In genomic region chr3:99549918-99550603, GRCh38 we compare ENCODE assay signal across 15 cellular contexts.
DNase-seq lines count a peak whose midpoint lies in the region; ATAC-seq, FAIRE-seq and TF ChIP-seq lines count a peak whose summit lies in the region.
"Had no signal": no experiment of that assay in that cellular context is flagged by ENCODE, and none has a peak within 500 bp of the region (broad histone marks: within the 10 kb centered on the region; RNA-seq: fewer than 3 reads in every experiment).

No MANE protein-coding gene starts in this region.

- no peak overlapping the region for H3K27ac Mint-ChIP-seq in astrocyte (ENCODE audit: unreplicated experiment)
- H3K27ac Mint-ChIP-seq: activated CD8-positive, alpha-beta memory T cell treated with anti-CD3 and anti-CD28 coated beads, Interleukin-2, amount 10 ng/mL, durations not matched to agents 7 days and 5 days had no signal

- no peaks in the 10 kb centered on the region for H3K36me3 Mint-ChIP-seq in astrocyte (ENCODE audit: low read depth, unreplicated experiment)
- H3K36me3 Mint-ChIP-seq: activated CD8-positive, alpha-beta memory T cell treated with anti-CD3 and anti-CD28 coated beads, Interleukin-2, amount 10 ng/mL, durations not matched to agents 7 days and 5 days had no signal

- H3K27me3 ChIP-seq in astrocyte (ENCODE audit: insufficient read depth, low read length) (no peaks in the 10 kb centered on the region), thyroid gland (no peaks in the 10 kb centered on the region)

- TF ChIP-seq CTCF in astrocyte (IDR thresholded peaks at IDR 0.05; ENCODE audit: insufficient read depth, low read depth, low read length): no peak
- no peak for TF ChIP-seq CTCF in fibroblast of pulmonary artery (IDR thresholded peaks at IDR 0.05; ENCODE audit: low read length, missing control alignments)
- TF ChIP-seq CTCF in thyroid gland (IDR thresholded peaks at IDR 0.05): no peak

- H3K4me3 Mint-ChIP-seq in astrocyte (ENCODE audit: unreplicated experiment): no peak overlapping the region
- H3K4me3 Mint-ChIP-seq: activated CD8-positive, alpha-beta memory T cell treated with anti-CD3 and anti-CD28 coated beads, Interleukin-2, amount 10 ng/mL, durations not matched to agents 7 days and 5 days had no signal

- H3K4me1 Mint-ChIP-seq in astrocyte (ENCODE audit: low read depth, unreplicated experiment): peaks cover 16% of the 10 kb centered on the region
- H3K4me1 Mint-ChIP-seq: activated CD8-positive, alpha-beta memory T cell treated with anti-CD3 and anti-CD28 coated beads, Interleukin-2, amount 10 ng/mL, durations not matched to agents 7 days and 5 days had no signal

- peak; percentile 41 for DNase-seq in EL
- peak; percentile 61 for DNase-seq in astrocyte (ENCODE audit: low read depth)
- peak; percentile 58 for DNase-seq in fibroblast of pulmonary artery (ENCODE audit: low read depth)
- peak; percentile 54 for DNase-seq in myocyte (ENCODE audit: low read depth)
- DNase-seq in thyroid gland: no peak
- DNase-seq in GM19239 (ENCODE audit: insufficient read length, low spot score): no peak
- no peak for DNase-seq in MV-4-11 (lab: John Stamatoyannopoulos, UW)
- DNase-seq: activated CD8-positive, alpha-beta memory T cell treated with anti-CD3 and anti-CD28 coated beads, Interleukin-2, amount 10 ng/mL, durations not matched to agents 7 days and 5 days; amniotic stem cell; NCI-H524 treated with DMSO at 0.1 percent for 48 hours; stimulated activated CD4-positive, alpha-beta T cell treated with anti-CD3 and anti-CD28 coated beads, Interleukin-2, amount 100 ng/mL, for 24 hours had no signal

- H3K9me3 ChIP-seq in astrocyte (ENCODE audit: insufficient read depth, low read depth, low read length) (no peaks in the 10 kb centered on the region), thyroid gland (no peaks in the 10 kb centered on the region)

- H3K27ac ChIP-seq in astrocyte (ENCODE audit: low read depth, low read length) (no peak overlapping the region), thyroid gland (no peak overlapping the region)
- H3K27ac ChIP-seq: HL-60 had no signal

- no peak for TF ChIP-seq POLR2A in thyroid gland (IDR thresholded peaks at IDR 0.05)

- H3K4me1 ChIP-seq in astrocyte (ENCODE audit: insufficient read depth, low read length) (peaks cover under 1% of the 10 kb centered on the region), thyroid gland (no peaks in the 10 kb centered on the region)

- FAIRE-seq in astrocyte (lab: Jason Lieb, UNC): no peak
- no peak for FAIRE-seq in GM19239 (lab: Jason Lieb, UNC)
- FAIRE-seq: colon, urothelium cell line had no signal

- no peaks in the 10 kb centered on the region for H3K36me3 ChIP-seq in astrocyte (ENCODE audit: insufficient read depth, low read length)
- H3K36me3 ChIP-seq in thyroid gland: no peaks in the 10 kb centered on the region

- 57 to 84% methylated on average over 3 of the region's 3 CpGs for WGBS in thyroid gland, 2 donors

- peaks cover 1% of the 10 kb centered on the region for H3K9me3 Mint-ChIP-seq in astrocyte (ENCODE audit: unreplicated experiment)

- H3K4me3 ChIP-seq in astrocyte (ENCODE audit: insufficient read depth, low read depth, low read length): no peak overlapping the region
- H3K4me3 ChIP-seq in fibroblast of pulmonary artery (replicated peaks; ENCODE audit: low read depth, low read length): no peak overlapping the region
- H3K4me3 ChIP-seq in thyroid gland (replicated peaks in 1 of 3): no peak overlapping the region

- intact Hi-C loops in thyroid gland (cut with DNase I): no loop called here

- H3K27me3 Mint-ChIP-seq in astrocyte (ENCODE audit: low read depth, unreplicated experiment): no peaks in the 10 kb centered on the region
- H3K27me3 Mint-ChIP-seq: activated CD8-positive, alpha-beta memory T cell treated with anti-CD3 and anti-CD28 coated beads, Interleukin-2, amount 10 ng/mL, durations not matched to agents 7 days and 5 days had no signal

- H4K20me1 ChIP-seq in astrocyte (ENCODE audit: insufficient read depth, low read length): no peaks in the 10 kb centered on the region

- no peak overlapping the region for H2AFZ ChIP-seq in astrocyte (ENCODE audit: low read depth, low read length)

- H3K4me2 ChIP-seq in astrocyte (ENCODE audit: low read length): no peak overlapping the region

- no peak overlapping the region for H3K9ac ChIP-seq in astrocyte (ENCODE audit: low read length)

- H3K79me2 ChIP-seq in astrocyte (ENCODE audit: insufficient read depth, low read length): no peaks in the 10 kb centered on the region

- ATAC-seq in HG02642 (IDR thresholded peaks at IDR 0.05; ENCODE audit: poor library complexity, unreplicated experiment): no peak
- ATAC-seq: activated CD8-positive, alpha-beta memory T cell treated with anti-CD3 and anti-CD28 coated beads, Interleukin-2, amount 10 ng/mL, durations not matched to agents 7 days and 5 days had no signal

Comparison
In these comparisons a context has a peak if more than half of its experiments do, and no peak if none do; other contexts are left out.
1. DNase-seq: peak in EL (single experiment), astrocyte (single experiment), fibroblast of pulmonary artery (single experiment) and myocyte (single experiment); none in thyroid gland (0 of 2), GM19239 (single experiment) and MV-4-11 (single experiment).